Comparison of ENCODE assay signal across 9 cellular contexts in genomic region chr10:79490400-79491081, GRCh38. TPM values are rescaled to one million over a fixed set of nuclear protein-coding genes. Genes with fewer than 3 reads are reported as not detected.
DNase-seq lines count a peak whose midpoint lies in the region; ATAC-seq and TF ChIP-seq lines count a peak whose summit lies in the region.
"Had no signal": no experiment of that assay in that cellular context is flagged by ENCODE, and none has a peak within 500 bp of the region (broad histone marks: within the 10 kb centered on the region; RNA-seq: fewer than 3 reads in every experiment).

No MANE protein-coding gene starts in this region.

- H3K27me3 ChIP-seq in stomach smooth muscle (ENCODE audit: control insufficient read depth in 1 of 2, insufficient read depth in 2 of 2, low read length in 2 of 2) = no peaks in the 10 kb centered on the region
- H3K27me3 ChIP-seq: dorsolateral prefrontal cortex had no signal

- no peak overlapping the region for H3K4me3 ChIP-seq in stomach smooth muscle (ENCODE audit: low read length in 2 of 2)
- H3K4me3 ChIP-seq: dorsolateral prefrontal cortex had no signal

- H3K9ac ChIP-seq in stomach smooth muscle (ENCODE audit: low read length in 2 of 2) = no peak overlapping the region

- H3K27ac Mint-ChIP-seq in HFFc6 = peak overlapping the region; percentile 39; the same call in 1 of the 2 replicates

- DNase-seq in HFFc6 (no peak), astrocyte of the hippocampus (ENCODE audit: low read depth, low spot score) (peak; percentile 66), left kidney (ENCODE audit: low read depth, low spot score) (peak; percentile 70), NCI-H446 treated with DMSO at 0.1 percent for 48 hours (lab: John Stamatoyannopoulos, UW) (no peak), NCI-H526 treated with DMSO at 0.1 percent for 48 hours (lab: John Stamatoyannopoulos, UW) (no peak)
- DNase-seq: activated effector memory CD4-positive, alpha-beta T cell treated with Interleukin-2 at 50 U/mL for 16 hours had no signal

- no peaks in the 10 kb centered on the region for H3K36me3 ChIP-seq in stomach smooth muscle (ENCODE audit: control insufficient read depth in 2 of 2, insufficient read depth in 2 of 2, low read length in 2 of 2)

- no peaks in the 10 kb centered on the region for H3K9me3 Mint-ChIP-seq in HFFc6

- TF ChIP-seq CTCF in HFFc6 (IDR thresholded peaks at IDR 0.05) = no peak

- peaks cover 25% of the 10 kb centered on the region for H3K4me1 ChIP-seq in stomach smooth muscle (ENCODE audit: control insufficient read depth, insufficient read depth, low read length)

- H3K9me3 ChIP-seq in stomach smooth muscle (ENCODE audit: control insufficient read depth in 2 of 2, low read length in 2 of 2) = no peaks in the 10 kb centered on the region

- no peak for ATAC-seq in HG02678 (IDR thresholded peaks at IDR 0.05; ENCODE audit: unreplicated experiment)

- no peaks in the 10 kb centered on the region for H3K36me3 Mint-ChIP-seq in HFFc6 (ENCODE audit: low read depth)

- H3K27me3 Mint-ChIP-seq in HFFc6 (ENCODE audit: insufficient read depth) = peaks cover 5% of the 10 kb centered on the region

- H3K27ac ChIP-seq in stomach smooth muscle (ENCODE audit: low read length) = peak overlapping the region; percentile 18

- peaks cover 45% of the 10 kb centered on the region for H3K4me1 Mint-ChIP-seq in HFFc6 (ENCODE audit: low read depth)

- no peak overlapping the region for H3K4me3 Mint-ChIP-seq in HFFc6

RNA-seq across cellular contexts. Expression of gene EIF5AL1, which starts 21.8 kb away (rescaled TPM):
- total RNA-seq in HFFc6 (2021; fragmentation: NEBNext Ultra II Directional; extraction: Animal tissue kit (Norgen Biotek cat#: 25700)) = under 1 TPM; 0.41 to 0.61 (median 0.48) TPM

RNA-seq across cellular contexts. Expression of gene ZCCHC24, which starts 45.1 kb away (rescaled TPM):
- total RNA-seq in HFFc6 (2021; fragmentation: NEBNext Ultra II Directional; extraction: Animal tissue kit (Norgen Biotek cat#: 25700)) = 10 to 100 TPM; 33.2 to 40.3 (median 37.5) TPM

Comparison
In these comparisons a context has a peak if more than half of its experiments do, and no peak if none do; other contexts are left out.
1. DNase-seq: peak in astrocyte of the hippocampus (single experiment) and left kidney (single experiment); none in HFFc6 (single experiment), NCI-H446 treated with DMSO at 0.1 percent for 48 hours (single experiment) and NCI-H526 treated with DMSO at 0.1 percent for 48 hours (single experiment).